8 cellular contexts compared by ENCODE assay signal in the genomic region with DNA sequence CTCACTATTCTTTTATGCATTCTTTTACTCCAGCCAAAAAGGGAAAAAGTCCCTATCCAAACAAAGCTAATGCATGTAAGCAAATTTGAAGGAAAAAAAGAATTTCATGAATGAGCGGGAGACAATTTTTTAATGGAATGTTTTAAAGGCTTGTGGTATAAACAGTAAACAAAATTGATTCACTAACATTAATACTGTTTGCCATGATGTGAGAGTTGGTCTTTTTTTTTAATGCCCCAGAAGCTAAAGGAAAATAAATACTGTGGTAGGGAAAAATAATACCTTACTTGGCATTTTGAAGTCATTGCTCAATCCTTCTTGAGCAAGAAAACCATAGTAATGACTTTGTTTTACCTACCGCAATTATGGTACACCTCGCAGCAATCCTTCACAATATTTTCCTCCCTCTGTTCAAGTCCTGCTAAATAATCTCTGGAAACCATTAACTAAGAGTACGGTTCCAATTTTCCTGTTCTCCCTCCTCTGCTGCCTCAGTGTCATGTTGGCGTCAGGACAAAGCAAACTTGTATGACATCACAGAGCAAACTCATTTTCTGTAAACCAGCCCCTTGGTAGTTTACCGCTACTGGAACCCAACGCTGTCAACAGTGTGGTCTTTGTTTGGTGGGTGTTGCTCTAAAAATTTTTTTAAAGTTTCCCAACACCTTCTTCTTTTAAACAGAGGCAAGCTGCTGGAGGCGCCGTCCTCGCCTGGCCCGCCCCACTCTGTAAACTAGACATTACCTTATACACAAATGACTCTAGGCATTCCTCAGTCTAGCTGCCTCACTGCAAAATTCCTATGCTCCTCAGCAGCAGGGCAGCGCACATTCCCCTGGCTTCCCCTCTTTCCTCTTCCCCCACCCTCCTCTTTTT.
DNase-seq lines count a peak whose midpoint lies in the region; ATAC-seq and TF ChIP-seq lines count a peak whose summit lies in the region.

No MANE protein-coding gene starts in this region.

- H3K4me1 ChIP-seq in esophagus (ENCODE audit: control insufficient read depth in 2 of 2, insufficient read depth in 2 of 2, low read length in 1 of 2) (peaks cover 0 to 12% of the 10 kb centered on the region in 2 donors), neuron (ENCODE audit: insufficient read depth, low read length) (peaks cover 56% of the 10 kb centered on the region)

- no peak for ATAC-seq in GM18505 (IDR thresholded peaks at IDR 0.05; ENCODE audit: unreplicated experiment)

- POLR2A ChIA-PET in HEK293T (lab: Yijun Ruan, JAX), result interaction anchor here (0.7 to 2.1 kb wide), 12 partner anchors 14 to 369 kb away, joined by 3 to 12 read pairs (median 4); a partner anchor contains a TSS

- WGBS in esophagus, 2 donors, result 21 to 26% methylated on average over 12 of the region's 12 CpGs

- CTCF ChIA-PET in HEK293T (lab: Yijun Ruan, JAX), result interaction anchor here (0.6 to 1.7 kb wide), 7 partner anchors 16 to 277 kb away, joined by 3 to 7 read pairs (median 4); no protein-coding TSS in a partner anchor

- H3K27me3 ChIP-seq in esophagus (ENCODE audit: control insufficient read depth in 1 of 2, insufficient read depth in 2 of 2, low read length in 2 of 2) (no peaks in the 10 kb centered on the region), neuron (ENCODE audit: insufficient read depth, low read length) (no peaks in the 10 kb centered on the region)

- no peak overlapping the region for H2AFZ ChIP-seq in neuron (ENCODE audit: low read depth, low read length)

- H3K36me3 ChIP-seq in esophagus (ENCODE audit: control insufficient read depth in 2 of 2, insufficient read depth in 2 of 2, low read length in 1 of 2) (no peaks in the 10 kb centered on the region), neuron (ENCODE audit: insufficient read depth, low read length) (no peaks in the 10 kb centered on the region)

- H3K27ac ChIP-seq in esophagus (ENCODE audit: low read depth in 2 of 2, low read length in 1 of 2), result peak overlapping the region; percentile 92 to 94

- H3K9me3 ChIP-seq in esophagus (ENCODE audit: control insufficient read depth in 2 of 2, insufficient read depth in 1 of 2, low read depth in 1 of 2, low read length in 1 of 2) (no peaks in the 10 kb centered on the region), neuron (ENCODE audit: low read length) (peaks cover 3% of the 10 kb centered on the region)

- peak; percentile 16 for DNase-seq in HEK293T (ENCODE audit: extremely low spot score)
- DNase-seq in T follicular helper cell (ENCODE audit: low read depth), result peak; percentile 6
- DNase-seq in D341Med (ENCODE audit: low spot score), result no peak
- no peak for DNase-seq in COLO829 (ENCODE audit: low spot score)
- no peak for DNase-seq in NCI-H524 treated with DMSO at 0.1 percent for 48 hours (lab: John Stamatoyannopoulos, UW)

- no peak for TF ChIP-seq POLR2A in GM18505 (IDR thresholded peaks at IDR 0.05; ENCODE audit: borderline replicate concordance, extremely low read depth, insufficient read depth, insufficient read length)

- peak overlapping the region in 1 of 2 donors; percentile 20 for H3K4me3 ChIP-seq in esophagus (ENCODE audit: low read depth in 1 of 2, low read length in 2 of 2)
- H3K4me3 ChIP-seq in neuron (ENCODE audit: low read length), result peak overlapping the region; percentile 50

TF ChIP-seq in HEK293T, 16 proteins besides CTCF, POLR2A, EP300 and RAD21:
- TF ChIP-seq BHLHE40 (IDR thresholded peaks at IDR 0.05; ENCODE audit: borderline replicate concordance), result no peak
- no peak for TF ChIP-seq HDGF (IDR thresholded peaks at IDR 0.05; ENCODE audit: borderline replicate concordance)
- no peak for TF ChIP-seq SUZ12 (IDR thresholded peaks at IDR 0.05)
- no peak for TF ChIP-seq ELF4 (IDR thresholded peaks at IDR 0.05)
- no peak for TF ChIP-seq FOXK2 (IDR thresholded peaks at IDR 0.05)
- no peak for TF ChIP-seq ZNF384 (IDR thresholded peaks at IDR 0.05)
- TF ChIP-seq CTBP1 (IDR thresholded peaks at IDR 0.05; ENCODE audit: borderline replicate concordance), result no peak
- TF ChIP-seq FOXA1 (IDR thresholded peaks at IDR 0.05), result no peak
- TF ChIP-seq, protein P1, sequence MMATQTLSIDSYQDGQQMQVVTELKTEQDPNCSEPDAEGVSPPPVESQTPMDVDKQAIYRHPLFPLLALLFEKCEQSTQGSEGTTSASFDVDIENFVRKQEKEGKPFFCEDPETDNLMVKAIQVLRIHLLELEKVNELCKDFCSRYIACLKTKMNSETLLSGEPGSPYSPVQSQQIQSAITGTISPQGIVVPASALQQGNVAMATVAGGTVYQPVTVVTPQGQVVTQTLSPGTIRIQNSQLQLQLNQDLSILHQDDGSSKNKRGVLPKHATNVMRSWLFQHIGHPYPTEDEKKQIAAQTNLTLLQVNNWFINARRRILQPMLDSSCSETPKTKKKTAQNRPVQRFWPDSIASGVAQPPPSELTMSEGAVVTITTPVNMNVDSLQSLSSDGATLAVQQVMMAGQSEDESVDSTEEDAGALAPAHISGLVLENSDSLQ (IDR thresholded peaks at IDR 0.05), result no peak
- no peak for TF ChIP-seq L3MBTL2 (conservative IDR thresholded peaks at IDR 0.05)
- TF ChIP-seq LEF1 (IDR thresholded peaks at IDR 0.05; ENCODE audit: borderline replicate concordance), result no peak
- TF ChIP-seq ARNT (IDR thresholded peaks at IDR 0.05), result no peak
- TF ChIP-seq NFRKB (IDR thresholded peaks at IDR 0.05), result no peak
- TF ChIP-seq TARDBP (IDR thresholded peaks at IDR 0.05), result no peak

Comparison
In these comparisons a context has a peak if more than half of its experiments do, and no peak if none do; other contexts are left out.
1. DNase-seq: peak in HEK293T (single experiment) and T follicular helper cell (single experiment); none in D341Med (single experiment), COLO829 (single experiment) and NCI-H524 treated with DMSO at 0.1 percent for 48 hours (single experiment).